ENCODE assay signal across 31 cellular contexts in genomic region chr10:127774771-127775559, GRCh38. TPM values are rescaled to one million over a fixed set of nuclear protein-coding genes. Genes with fewer than 3 reads are reported as not detected.
DNase-seq lines count a peak whose midpoint lies in the region; ATAC-seq, FAIRE-seq and TF ChIP-seq lines count a peak whose summit lies in the region.
"Had no signal": no experiment of that assay in that cellular context is flagged by ENCODE, and none has a peak within 500 bp of the region (broad histone marks: within the 10 kb centered on the region; RNA-seq: fewer than 3 reads in every experiment).

No MANE protein-coding gene starts in this region.

- H4K20me1 ChIP-seq in HepG2 (ENCODE audit: insufficient read depth, low read length): no peaks in the 10 kb centered on the region

- ATAC-seq in HepG2: peak; percentile 55; the same call in 2 of the 3 replicates
- no peak for ATAC-seq in right lobe of liver
- ATAC-seq: Right ventricle myocardium inferior had no signal

- H3K36me3 ChIP-seq in HepG2 (replicated peaks in 1 of 2; ENCODE audit: control insufficient read depth in 1 of 2, insufficient read depth in 2 of 2, low read length in 2 of 2): no peaks in the 10 kb centered on the region
- no peaks in the 10 kb centered on the region for H3K36me3 ChIP-seq in right lobe of liver
- H3K36me3 ChIP-seq in WERI-Rb-1: no peaks in the 10 kb centered on the region
- no peaks in the 10 kb centered on the region for H3K36me3 ChIP-seq in BE2C
- H3K36me3 ChIP-seq: breast epithelium, prostate gland had no signal

- TF ChIP-seq CTCF in HepG2 (CRISPR knock-in tag; IDR thresholded peaks at IDR 0.05): no peak
- no peak for TF ChIP-seq CTCF in right lobe of liver (IDR thresholded peaks at IDR 0.05)
- no peak for TF ChIP-seq CTCF in endothelial cell (IDR thresholded peaks at IDR 0.05; ENCODE audit: unreplicated experiment)
- no peak for TF ChIP-seq CTCF in WERI-Rb-1 (IDR thresholded peaks at IDR 0.05; ENCODE audit: low read depth, low read length)
- TF ChIP-seq CTCF in HFFc6 (IDR thresholded peaks at IDR 0.05): no peak
- no peak for TF ChIP-seq CTCF in BE2C (IDR thresholded peaks at IDR 0.05; ENCODE audit: low read depth, low read length)

- TF ChIP-seq EP300 in HepG2 (IDR thresholded peaks at IDR 0.05; ENCODE audit: low read depth in 2 of 2, low read length in 2 of 2) (no peak), HepG2 (CRISPR knock-in tag; IDR thresholded peaks at IDR 0.05; ENCODE audit: borderline replicate concordance) (no peak)

- H3K9me3 ChIP-seq in HepG2 (ENCODE audit: low read length) (no peaks in the 10 kb centered on the region), right lobe of liver (no peaks in the 10 kb centered on the region), WERI-Rb-1 (ENCODE audit: severe bottlenecking) (no peaks in the 10 kb centered on the region), BE2C (no peaks in the 10 kb centered on the region)
- H3K9me3 ChIP-seq: breast epithelium, prostate gland had no signal

- H3K4me3 Mint-ChIP-seq in endothelial cell (ENCODE audit: unreplicated experiment) (no peak overlapping the region), HFFc6 (no peak overlapping the region)
- H3K4me3 Mint-ChIP-seq: activated naive CD4-positive, alpha-beta T cell treated with anti-CD3 and anti-CD28 coated beads, Interleukin-2, amount 50 U/mL, for 24 hours; activated T-helper 1 cell treated with anti-CD3 and anti-CD28 coated beads, Interleukin-12 subunit alpha, Interleukin-12 subunit beta, Interleukin-2, Interleukin-4 antibody, amounts not matched to agents 30 ng/mL and 10 ng/mL and 1 ng/mL, durations not matched to agents 14 hours and 24 hours and 36 hours; CD4-positive, alpha-beta memory T cell had no signal

- H3K27ac ChIP-seq in HepG2 (ENCODE audit: extremely low read length, insufficient read depth, low read length) (no peak overlapping the region), right lobe of liver (no peak overlapping the region), WERI-Rb-1 (no peak overlapping the region)
- H3K27ac ChIP-seq: breast epithelium, prostate gland had no signal

- FAIRE-seq in HepG2 (lab: Jason Lieb, UNC): no peak

- no peak overlapping the region for H3K9ac ChIP-seq in HepG2 (ENCODE audit: insufficient read depth, low read depth, low read length)

- BruUV-seq in HepG2 (replicated peaks; lab: Mats Ljungman, UMichigan): no TSS peak

- H3K9me3 Mint-ChIP-seq in endothelial cell (ENCODE audit: unreplicated experiment): no peaks in the 10 kb centered on the region
- H3K9me3 Mint-ChIP-seq in HFFc6: peaks cover 47% of the 10 kb centered on the region
- H3K9me3 Mint-ChIP-seq: activated T-helper 1 cell treated with anti-CD3 and anti-CD28 coated beads, Interleukin-12 subunit alpha, Interleukin-12 subunit beta, Interleukin-2, Interleukin-4 antibody, amounts not matched to agents 30 ng/mL and 10 ng/mL and 1 ng/mL, durations not matched to agents 14 hours and 24 hours and 36 hours had no signal

- H3K4me3 ChIP-seq in HepG2 (replicated peaks in 1 of 3; ENCODE audit: insufficient read depth in 1 of 3, low read depth in 2 of 3, low read length in 3 of 3) (no peak overlapping the region), right lobe of liver (no peak overlapping the region), WERI-Rb-1 (ENCODE audit: low read depth, low read length) (no peak overlapping the region), BE2C (ENCODE audit: low read depth, low read length) (no peak overlapping the region)
- H3K4me3 ChIP-seq: breast epithelium, prostate gland had no signal

- no peak for TF ChIP-seq RAD21 in HepG2 (CRISPR knock-in tag; IDR thresholded peaks at IDR 0.05)

- in situ Hi-C loops in HepG2 (cut with HindIII; ENCODE audit: extremely low pct_ligation_motif_present, low pct_unique_long_range_greater_than_20kb): no loop called here

- 2% methylated on average over 9 of the region's 10 CpGs for WGBS in HepG2 (ENCODE audit: low lambda C conversion rate)
- WGBS in right lobe of liver (ENCODE audit: insufficient coverage, low coverage, low lambda C conversion rate, missing lambda C conversion rate): 27% methylated on average over 10 of the region's 10 CpGs

- intact Hi-C loops in HepG2 (cut with micrococcal nuclease; ENCODE audit: unreplicated experiment) (no loop called here), right lobe of liver (cut with DNase I) (no loop called here)

- no peak for TF ChIP-seq POLR2A in HepG2 (IDR thresholded peaks at IDR 0.05; ENCODE audit: insufficient read depth in 1 of 2, low read depth in 2 of 2, low read length in 2 of 2)
- TF ChIP-seq POLR2A in right lobe of liver (IDR thresholded peaks at IDR 0.05): no peak

- no peaks in the 10 kb centered on the region for H3K27me3 ChIP-seq in HepG2 (ENCODE audit: control insufficient read depth in 1 of 2, insufficient read depth in 2 of 2, low read length in 2 of 2)
- no peaks in the 10 kb centered on the region for H3K27me3 ChIP-seq in right lobe of liver
- peaks cover 26% of the 10 kb centered on the region for H3K27me3 ChIP-seq in WERI-Rb-1 (ENCODE audit: insufficient read depth, low read depth, severe bottlenecking)
- no peaks in the 10 kb centered on the region for H3K27me3 ChIP-seq in BE2C
- H3K27me3 ChIP-seq: breast epithelium had no signal

- CTCF ChIA-PET in HepG2 (lab: Yijun Ruan, JAX; ENCODE audit: low intra/inter-chr PET ratio, low total read pairs): no interaction called here

- POLR2A ChIA-PET in HepG2 (lab: Yijun Ruan, JAX): no interaction called here

- no peak overlapping the region for H3K4me2 ChIP-seq in HepG2 (ENCODE audit: low read depth, low read length)

- H3K27me3 Mint-ChIP-seq in endothelial cell (ENCODE audit: unreplicated experiment) (peaks cover 4% of the 10 kb centered on the region), HFFc6 (ENCODE audit: insufficient read depth) (no peaks in the 10 kb centered on the region)

- H3K4me1 ChIP-seq in HepG2 (ENCODE audit: insufficient read depth, low read length): no peaks in the 10 kb centered on the region
- no peaks in the 10 kb centered on the region for H3K4me1 ChIP-seq in right lobe of liver
- no peaks in the 10 kb centered on the region for H3K4me1 ChIP-seq in BE2C
- H3K4me1 ChIP-seq: breast epithelium, prostate gland had no signal

- DNase-seq in HepG2 (ENCODE audit: low spot score) (no peak), right lobe of liver (no peak), endothelial cell (ENCODE audit: low spot score) (peak; percentile 11), myocyte (ENCODE audit: low read depth) (peak; percentile 38), WERI-Rb-1 (no peak), HFFc6 (no peak), GF-D8 (lab: John Stamatoyannopoulos, UW) (no peak), BE2C (no peak)
- DNase-seq: activated CD4-positive, alpha-beta T cell treated with anti-CD3 and anti-CD28 coated beads, Interleukin-2, amount 50 U/mL, for 4 hours; activated CD4-positive, CD25-positive, alpha-beta regulatory T cell; CD4-positive, alpha-beta memory T cell; DMS 273 treated with DMSO at 0.1 percent for 48 hours; effector CD4-positive, alpha-beta T cell; EL; H7; Karpas-422; MV-4-11; NCI-H146; NCI-H2107; stimulated activated naive CD4-positive, alpha-beta T cell; T-helper 9 cell had no signal

- H2AFZ ChIP-seq in HepG2 (ENCODE audit: low read length): no peak overlapping the region

- H3K36me3 Mint-ChIP-seq in endothelial cell (ENCODE audit: low read depth, unreplicated experiment): no peaks in the 10 kb centered on the region
- H3K36me3 Mint-ChIP-seq in HFFc6 (ENCODE audit: low read depth): peaks cover 4% of the 10 kb centered on the region; the same call in 1 of the 2 replicates
- H3K36me3 Mint-ChIP-seq: activated naive CD4-positive, alpha-beta T cell treated with anti-CD3 and anti-CD28 coated beads, Interleukin-2, amount 50 U/mL, for 24 hours; CD4-positive, alpha-beta memory T cell had no signal

- no peak overlapping the region for H3K27ac Mint-ChIP-seq in endothelial cell (ENCODE audit: unreplicated experiment)
- H3K27ac Mint-ChIP-seq in HFFc6: no peak overlapping the region
- H3K27ac Mint-ChIP-seq: activated naive CD4-positive, alpha-beta T cell treated with anti-CD3 and anti-CD28 coated beads, Interleukin-2, amount 50 U/mL, for 24 hours; activated T-helper 1 cell treated with anti-CD3 and anti-CD28 coated beads, Interleukin-12 subunit alpha, Interleukin-12 subunit beta, Interleukin-2, Interleukin-4 antibody, amounts not matched to agents 30 ng/mL and 10 ng/mL and 1 ng/mL, durations not matched to agents 14 hours and 24 hours and 36 hours; CD4-positive, alpha-beta memory T cell had no signal

- H3K79me2 ChIP-seq in HepG2 (ENCODE audit: insufficient read depth, low read length): no peaks in the 10 kb centered on the region

- no peaks in the 10 kb centered on the region for H3K4me1 Mint-ChIP-seq in endothelial cell (ENCODE audit: unreplicated experiment)
- no peaks in the 10 kb centered on the region for H3K4me1 Mint-ChIP-seq in HFFc6 (ENCODE audit: low read depth)
- H3K4me1 Mint-ChIP-seq: activated naive CD4-positive, alpha-beta T cell treated with anti-CD3 and anti-CD28 coated beads, Interleukin-2, amount 50 U/mL, for 24 hours; CD4-positive, alpha-beta memory T cell had no signal

RNA-seq across cellular contexts. Expression of gene FOXI2, which starts 38.0 kb away (rescaled TPM):
- total RNA-seq in HepG2 (2016; rRNA removed; fragmentation: Illumina TruSeq; extraction: Trizol) (not detected in 2 replicates), right lobe of liver (not detected), endothelial cell (ENCODE audit: unreplicated experiment) (not detected), myocyte (not detected in 2 replicates)
- total RNA-seq in HepG2 (2016; cell fraction: cytosol; rRNA removed; fragmentation: Illumina TruSeq; extraction: Trizol; ENCODE audit: low read depth): not detected in 2 replicates
- total RNA-seq in HepG2 (2016; cell fraction: insoluble cytoplasmic fraction; rRNA removed; fragmentation: Illumina TruSeq; extraction: Trizol): not detected in 2 replicates
- not detected in 2 replicates for total RNA-seq in HepG2 (2016; cell fraction: membrane; rRNA removed; fragmentation: Illumina TruSeq; extraction: Trizol)
- not detected in 2 replicates for total RNA-seq in HepG2 (2016; cell fraction: nucleus; rRNA removed; fragmentation: Illumina TruSeq; extraction: Trizol)
- polyA plus RNA-seq in HepG2 (2011; rRNA removed): not detected in 2 replicates
- not detected in 2 replicates for polyA plus RNA-seq in HepG2 (2011; cell fraction: cytosol; rRNA removed)
- polyA plus RNA-seq in HepG2 (2011; cell fraction: nucleus; rRNA removed): not detected in 2 replicates
- polyA plus RNA-seq in HepG2 (2012): not detected in 2 replicates
- not detected in 2 replicates for polyA plus RNA-seq in HepG2 (2016; cell fraction: cytosol; fragmentation: Illumina TruSeq; extraction: Trizol; ENCODE audit: low read depth)
- polyA plus RNA-seq in HepG2 (2016; cell fraction: insoluble cytoplasmic fraction; fragmentation: Illumina TruSeq; extraction: Trizol; ENCODE audit: low read depth): not detected in 2 replicates
- polyA plus RNA-seq in HepG2 (2016; cell fraction: membrane; fragmentation: Illumina TruSeq; extraction: Trizol; ENCODE audit: low read depth): not detected in 2 replicates
- polyA plus RNA-seq in HepG2 (2016; cell fraction: nucleus; fragmentation: Illumina TruSeq; extraction: Trizol; ENCODE audit: insufficient read depth, low read depth): not detected in 2 replicates
- polyA minus RNA-seq in HepG2 (2011; rRNA and poly(A)+ RNA removed; ENCODE audit: low replicate concordance): not detected in 2 replicates
- polyA minus RNA-seq in HepG2 (2011; cell fraction: cytosol; rRNA and poly(A)+ RNA removed): not detected in 2 replicates
- polyA minus RNA-seq in HepG2 (2011; cell fraction: nucleus; rRNA and poly(A)+ RNA removed): not detected in 2 replicates
- not detected for polyA plus RNA-seq in myocyte (2012)
- not detected for total RNA-seq in HFFc6 (2021; fragmentation: NEBNext Ultra II Directional; extraction: Animal tissue kit (Norgen Biotek cat#: 25700))
- not detected for polyA plus RNA-seq in BE2C (2012; ENCODE audit: insufficient read depth, insufficient read length, low read depth)
- total RNA-seq: A172; activated T-helper 1 cell treated with anti-CD3 and anti-CD28 coated beads, Interleukin-12 subunit alpha, Interleukin-12 subunit beta, Interleukin-2, Interleukin-4 antibody, amounts not matched to agents 30 ng/mL and 10 ng/mL and 1 ng/mL, durations not matched to agents 14 hours and 24 hours and 36 hours; CD4-positive, alpha-beta memory T cell; epithelial cell of proximal tubule; lung microvascular endothelial cell; Right ventricle myocardium inferior; temporal lobe; urinary bladder had no signal
- polyA plus RNA-seq: CD4-positive, alpha-beta memory T cell had no signal

Comparison
In these comparisons a context has a peak if more than half of its experiments do, and no peak if none do; other contexts are left out.
1. DNase-seq: peak in endothelial cell (single experiment) and myocyte (single experiment); none in HepG2 (single experiment), right lobe of liver (0 of 3), WERI-Rb-1 (single experiment), HFFc6 (single experiment), GF-D8 (single experiment) and BE2C (single experiment).